In genomic region chr15:65365229-65365628, GRCh38 we compare ENCODE assay signal across 1 cellular context.
A peak's percentile ranks its signal among the peaks of the same experiment; 100 is the strongest.
TF ChIP-seq lines count a peak whose summit lies in the region.

No MANE protein-coding gene starts in this region.

TF ChIP-seq in HepG2, 621 proteins besides CTCF, POLR2A, EP300 and RAD21 (continued from another document and continues in another):
- TF ChIP-seq PAF1 (CRISPR knock-in tag; IDR thresholded peaks at IDR 0.05) (no peak), ZNF703 (CRISPR knock-in tag; IDR thresholded peaks at IDR 0.05; ENCODE audit: borderline replicate concordance) (no peak), ZNF619 (CRISPR knock-in tag; IDR thresholded peaks at IDR 0.05) (no peak), HOXA7 (CRISPR knock-in tag; IDR thresholded peaks at IDR 0.05) (no peak), NR3C1 (CRISPR knock-in tag; IDR thresholded peaks at IDR 0.05) (no peak), TFDP2 (CRISPR knock-in tag; IDR thresholded peaks at IDR 0.05) (no peak), ARID5B (CRISPR knock-in tag; IDR thresholded peaks at IDR 0.05) (no peak), ZMYM4 (CRISPR knock-in tag; IDR thresholded peaks at IDR 0.05) (peak; percentile 41; the same call in 1 of the 2 replicates), SETDB1 (CRISPR knock-in tag; IDR thresholded peaks at IDR 0.05; ENCODE audit: borderline replicate concordance) (no peak), SIN3A (IDR thresholded peaks at IDR 0.05; ENCODE audit: borderline replicate concordance, low read depth, low read length) (no peak), SATB2 (CRISPR knock-in tag; IDR thresholded peaks at IDR 0.05) (no peak), GRHL1 (CRISPR knock-in tag; conservative IDR thresholded peaks at IDR 0.05) (no peak), TEAD2 (CRISPR knock-in tag; IDR thresholded peaks at IDR 0.05) (no peak), ZNF280B (CRISPR knock-in tag; IDR thresholded peaks at IDR 0.05; ENCODE audit: borderline replicate concordance) (no peak; the same call in 1 of the 2 replicates), AKNA (CRISPR knock-in tag; IDR thresholded peaks at IDR 0.05; ENCODE audit: borderline replicate concordance) (no peak), RBM22 (optimal IDR thresholded peaks at IDR 0.05; ENCODE audit: low read length) (no peak), PLRG1 (conservative IDR thresholded peaks at IDR 0.05) (no peak), KLF12 (CRISPR knock-in tag; IDR thresholded peaks at IDR 0.05; ENCODE audit: borderline replicate concordance) (0 out of 2 replicates have a peak, but pooled peaks have one; percentile 41), TFE3 (CRISPR knock-in tag; IDR thresholded peaks at IDR 0.05) (no peak), ZNF598 (CRISPR knock-in tag; IDR thresholded peaks at IDR 0.05; ENCODE audit: borderline replicate concordance) (no peak), ISL2 (CRISPR knock-in tag; IDR thresholded peaks at IDR 0.05) (peak; percentile 47; the same call in 1 of the 2 replicates), SSRP1 (CRISPR knock-in tag; IDR thresholded peaks at IDR 0.05) (no peak), SALL2 (CRISPR knock-in tag; IDR thresholded peaks at IDR 0.05) (0 out of 2 replicates have a peak, but pooled peaks have one; percentile 41), CREM (IDR thresholded peaks at IDR 0.05) (no peak), CREM (CRISPR knock-in tag; IDR thresholded peaks at IDR 0.05) (no peak), ZBTB7B (CRISPR knock-in tag; IDR thresholded peaks at IDR 0.05) (peak; percentile 81; the same call in 1 of the 2 replicates), ZNF574 (CRISPR knock-in tag; IDR thresholded peaks at IDR 0.05) (no peak), ZUFSP (CRISPR knock-in tag; IDR thresholded peaks at IDR 0.05; ENCODE audit: borderline replicate concordance) (no peak), GMEB1 (CRISPR knock-in tag; IDR thresholded peaks at IDR 0.05; ENCODE audit: borderline replicate concordance) (no peak), NR2F6 (IDR thresholded peaks at IDR 0.05) (no peak), NR2F6 (CRISPR knock-in tag; IDR thresholded peaks at IDR 0.05) (peak; percentile 43; the same call in 1 of the 2 replicates), FOXK1 (CRISPR knock-in tag; IDR thresholded peaks at IDR 0.05; ENCODE audit: borderline replicate concordance, low read depth) (no peak), ZNF547 (CRISPR knock-in tag; IDR thresholded peaks at IDR 0.05) (no peak), JUN (CRISPR knock-in tag; IDR thresholded peaks at IDR 0.05) (no peak), ZNF234 (CRISPR knock-in tag; conservative IDR thresholded peaks at IDR 0.05) (no peak), GTF3A (CRISPR knock-in tag; conservative IDR thresholded peaks at IDR 0.05) (no peak), HMG20B (CRISPR knock-in tag; conservative IDR thresholded peaks at IDR 0.05) (no peak), ZNF546 (CRISPR knock-in tag; conservative IDR thresholded peaks at IDR 0.05) (no peak), EHMT2 (IDR thresholded peaks at IDR 0.05; ENCODE audit: borderline replicate concordance, low read depth, low read length) (no peak), KLF13 (CRISPR knock-in tag; IDR thresholded peaks at IDR 0.05) (no peak), ZNF567 (CRISPR knock-in tag; IDR thresholded peaks at IDR 0.05; ENCODE audit: borderline replicate concordance) (no peak), ZFP62 (CRISPR knock-in tag; IDR thresholded peaks at IDR 0.05) (no peak), SMAD3 (CRISPR knock-in tag; IDR thresholded peaks at IDR 0.05) (no peak)
